29 cellular contexts compared by ENCODE assay signal in the genomic region with DNA sequence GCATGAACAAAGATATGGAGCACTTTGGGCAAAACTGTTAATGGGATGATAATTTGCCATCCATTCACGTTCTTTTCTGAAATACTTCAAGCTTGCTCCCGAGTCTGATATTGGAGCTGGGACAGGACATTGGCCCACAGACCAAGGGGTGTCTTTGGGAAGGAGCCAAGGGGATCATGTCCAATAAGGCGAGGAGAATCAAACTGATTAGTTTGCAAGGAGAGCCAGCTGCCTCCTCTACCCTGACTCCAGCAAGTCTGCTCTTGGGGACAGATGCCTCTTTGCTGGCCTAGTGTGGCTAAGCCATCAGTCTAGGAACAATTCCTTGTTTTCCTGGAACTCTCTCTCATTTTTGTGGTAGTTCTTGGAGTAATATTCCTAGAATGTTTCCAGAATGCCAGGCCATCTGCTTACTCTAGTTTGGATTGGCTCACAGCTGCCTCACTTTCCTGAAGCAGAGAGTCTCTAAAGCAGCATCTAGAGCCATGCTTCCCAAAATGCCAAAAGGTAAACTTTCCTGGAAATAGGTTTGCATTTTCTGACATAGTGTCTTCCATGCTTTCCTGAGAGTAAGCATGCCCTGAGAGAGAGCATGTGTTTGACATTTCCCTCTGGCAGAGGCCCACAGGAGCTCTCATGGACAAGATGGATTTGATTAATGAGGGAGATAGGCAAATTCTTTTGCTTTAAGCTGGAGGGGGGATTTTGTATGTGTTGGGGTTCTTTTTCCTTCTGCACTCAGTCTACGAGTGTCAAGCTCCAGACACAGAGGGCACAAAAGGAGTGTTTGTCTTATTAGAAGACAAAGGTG.
DNase-seq lines count a peak whose midpoint lies in the region; ATAC-seq and TF ChIP-seq lines count a peak whose summit lies in the region.
"Had no signal": no experiment of that assay in that cellular context is flagged by ENCODE, and none has a peak within 500 bp of the region (broad histone marks: within the 10 kb centered on the region; RNA-seq: fewer than 3 reads in every experiment).

No MANE protein-coding gene starts in this region.

- H3K23ac ChIP-seq in mesenchymal stem cell (ENCODE audit: low read length in 2 of 2) = no peak overlapping the region

- DNase-seq in AG09319 (ENCODE audit: extremely low read depth, low read depth) = peak; percentile 16
- peak; percentile 17 for DNase-seq in GM03348 (ENCODE audit: low spot score)
- no peak for DNase-seq in mesenchymal stem cell
- no peak for DNase-seq in NCI-H226
- DNase-seq in GM23248 = no peak
- DNase-seq in central memory CD4-positive, alpha-beta T cell = no peak
- no peak for DNase-seq in aorta
- DNase-seq: activated CD4-positive, alpha-beta memory T cell treated with anti-CD3 and anti-CD28 coated beads for 36 hours; anterior cingulate cortex; COR-L47; DMS79; endodermal cell; Kasumi-1; left ventricle myocardium superior; naive thymus-derived CD4-positive, alpha-beta T cell; NCI-H1436; NCI-H2107; NCI-H510A treated with DMSO at 0.1 percent for 48 hours; occipital lobe; stimulated activated naive CD8-positive, alpha-beta T cell treated with anti-CD3 and anti-CD28 coated beads, Interleukin-15, Interleukin-2, amounts not matched to agents 100 U/mL and 50 U/mL, for 24 hours; testis had no signal

- H3K14ac ChIP-seq in mesenchymal stem cell (ENCODE audit: low read length in 2 of 2) = no peak overlapping the region

- H3K4me1 ChIP-seq in mesenchymal stem cell (ENCODE audit: control insufficient read depth, insufficient read depth, low read depth, low read length) = no peaks in the 10 kb centered on the region
- no peaks in the 10 kb centered on the region for H3K4me1 ChIP-seq in GM23248 (ENCODE audit: insufficient read depth)
- H3K4me1 ChIP-seq in aorta (ENCODE audit: control insufficient read depth in 1 of 2, insufficient read depth in 2 of 2, low read length in 2 of 2) = no peaks in the 10 kb centered on the region
- H3K4me1 ChIP-seq: A549, BLaER1, testis had no signal

- no peaks in the 10 kb centered on the region for H3F3A ChIP-seq in GM23248 (ENCODE audit: insufficient read depth)

- no peaks in the 10 kb centered on the region for H3K27me3 ChIP-seq in mesenchymal stem cell (ENCODE audit: control insufficient read depth in 1 of 2, insufficient read depth in 1 of 2, low read length in 2 of 2)
- no peaks in the 10 kb centered on the region for H3K27me3 ChIP-seq in GM23248 (replicated peaks; ENCODE audit: insufficient read depth)
- H3K27me3 ChIP-seq in aorta (ENCODE audit: control insufficient read depth in 1 of 2, insufficient read depth in 2 of 2, low read length in 1 of 2) = no peaks in the 10 kb centered on the region
- H3K27me3 ChIP-seq: BLaER1, cardiac muscle cell, testis, vagina had no signal

- H4K8ac ChIP-seq in mesenchymal stem cell (ENCODE audit: low read length) = no peak overlapping the region

- no peak for TF ChIP-seq CTCF in AG09319 (IDR thresholded peaks at IDR 0.05; ENCODE audit: low read depth, low read length)

- no peak overlapping the region for H2BK5ac ChIP-seq in mesenchymal stem cell (ENCODE audit: low read depth, low read length, poor library complexity, severe bottlenecking)

- H3K4me3 ChIP-seq in mesenchymal stem cell (ENCODE audit: insufficient read depth in 1 of 2, low read depth in 1 of 2, low read length in 2 of 2) (no peak overlapping the region), GM23248 (no peak overlapping the region), aorta (ENCODE audit: low read length in 2 of 2) (no peak overlapping the region)
- H3K4me3 ChIP-seq: A549, BLaER1, cardiac muscle cell, GM23338, testis, vagina had no signal

- H3K9me3 ChIP-seq in mesenchymal stem cell (ENCODE audit: control insufficient read depth, low read length) (no peaks in the 10 kb centered on the region), GM23248 (ENCODE audit: low read depth) (no peaks in the 10 kb centered on the region), aorta (ENCODE audit: control insufficient read depth, low read length) (no peaks in the 10 kb centered on the region)
- H3K9me3 ChIP-seq: A549, BLaER1, testis, vagina had no signal

- H2BK15ac ChIP-seq in mesenchymal stem cell (ENCODE audit: low read depth, poor library complexity, severe bottlenecking) = no peak overlapping the region

- H2BK12ac ChIP-seq in mesenchymal stem cell (ENCODE audit: low read length in 2 of 2) = peak overlapping the region; percentile 3 to 17

- H3K4ac ChIP-seq in mesenchymal stem cell (ENCODE audit: low read depth in 1 of 2, low read length in 2 of 2) = no peak overlapping the region

- H4K20me1 ChIP-seq in GM23248 (ENCODE audit: insufficient read depth) = no peaks in the 10 kb centered on the region
- H4K20me1 ChIP-seq: BLaER1 had no signal

- H3K79me1 ChIP-seq in mesenchymal stem cell (replicated peaks; ENCODE audit: low read length, poor library complexity, severe bottlenecking) = no peaks in the 10 kb centered on the region

- H4K91ac ChIP-seq in mesenchymal stem cell (ENCODE audit: low read length) = no peak overlapping the region

- no peak overlapping the region for H2AFZ ChIP-seq in mesenchymal stem cell (ENCODE audit: low read depth, low read length)
- H2AFZ ChIP-seq in GM23248 = no peak overlapping the region
- H2AFZ ChIP-seq: GM23338 had no signal

- H3K18ac ChIP-seq in mesenchymal stem cell (ENCODE audit: low read depth in 1 of 2, low read length in 2 of 2) = peak overlapping the region in 1 of 2 experiments; percentile 14

- H2BK120ac ChIP-seq in mesenchymal stem cell (ENCODE audit: low read depth, low read length) = no peak overlapping the region

- intact Hi-C loops in aorta (cut with DNase I) = no loop called here

- H3K9ac ChIP-seq in mesenchymal stem cell (ENCODE audit: low read length) (no peak overlapping the region), GM23248 (no peak overlapping the region)
- H3K9ac ChIP-seq: BLaER1 had no signal

- WGBS in mesenchymal stem cell = 95% methylated on average over 3 of the region's 4 CpGs
- WGBS in GM23248 (ENCODE audit: low coverage in 1 of 2, low lambda C conversion rate in 2 of 2, missing lambda C conversion rate in 2 of 2), 2 experiments = 44 to 46% methylated on average over 4 of the region's 4 CpGs
- WGBS in aorta, 2 donors = 19 to 22% methylated on average over 4 of the region's 4 CpGs

- ATAC-seq in SK-N-SH treated with all-trans-retinoic acid at 6 μM for 48 hours = peak; percentile 56; the same call in 2 of the 3 replicates
- no peak for ATAC-seq in aorta (ENCODE audit: low FRiP score)
- ATAC-seq: A549; activated CD4-positive, CD25-positive, alpha-beta regulatory T cell treated with anti-CD3 and anti-CD28 coated beads, Interleukin-2, amount 50 U/mL, for 24 hours; activated naive CD4-positive, alpha-beta T cell treated with anti-CD3 and anti-CD28 coated beads, Interleukin-2, amount 50 U/mL, for 72 hours; GM23338; left ventricle myocardium superior; naive thymus-derived CD4-positive, alpha-beta T cell; stimulated activated naive CD8-positive, alpha-beta T cell treated with anti-CD3 and anti-CD28 coated beads, Interleukin-15, Interleukin-2, amounts not matched to agents 100 U/mL and 50 U/mL, for 24 hours had no signal

- in situ Hi-C loops in GM23248 (cut with MboI) = no loop called here

- no peak overlapping the region for H3K27ac ChIP-seq in mesenchymal stem cell (ENCODE audit: low read length, poor library complexity, severe bottlenecking)
- H3K27ac ChIP-seq in GM23248 = no peak overlapping the region
- no peak overlapping the region for H3K27ac ChIP-seq in aorta (ENCODE audit: low read depth in 1 of 2, low read length in 2 of 2)
- H3K27ac ChIP-seq: A549, BLaER1, cardiac muscle cell, testis, vagina had no signal

- H3K9me2 ChIP-seq in GM23248 (ENCODE audit: insufficient read depth) = no peaks in the 10 kb centered on the region

- H3K4me2 ChIP-seq in mesenchymal stem cell (ENCODE audit: low read length, poor library complexity, severe bottlenecking) (no peak overlapping the region), GM23248 (ENCODE audit: unreplicated experiment) (no peak overlapping the region)
- H3K4me2 ChIP-seq: A549, BLaER1, GM23338 had no signal

- no peaks in the 10 kb centered on the region for H3K36me3 ChIP-seq in mesenchymal stem cell (ENCODE audit: control insufficient read depth in 1 of 2, insufficient read depth in 2 of 2, low read depth in 1 of 2, low read length in 2 of 2)
- no peaks in the 10 kb centered on the region for H3K36me3 ChIP-seq in GM23248 (ENCODE audit: low read depth)
- H3K36me3 ChIP-seq in aorta (ENCODE audit: control insufficient read depth in 1 of 2, insufficient read depth in 2 of 2, low read length in 1 of 2) = no peaks in the 10 kb centered on the region
- H3K36me3 ChIP-seq: BLaER1, cardiac muscle cell, vagina had no signal

- H3K79me2 ChIP-seq in GM23248 (ENCODE audit: insufficient read depth) = no peaks in the 10 kb centered on the region

- no peak overlapping the region for H2AK5ac ChIP-seq in mesenchymal stem cell (ENCODE audit: low read length, severe bottlenecking)

TF ChIP-seq in SK-N-SH treated with all-trans-retinoic acid at 6 μM for 48 hours, 23 proteins besides CTCF, POLR2A, EP300 and RAD21 (continues in another document):
- TF ChIP-seq TOX (CRISPR knock-in tag; IDR thresholded peaks at IDR 0.05; ENCODE audit: borderline replicate concordance) (no peak), ZFP3 (CRISPR knock-in tag; IDR thresholded peaks at IDR 0.05) (no peak), TCF4 (CRISPR knock-in tag; IDR thresholded peaks at IDR 0.05; ENCODE audit: borderline replicate concordance) (no peak), ZNF8 (CRISPR knock-in tag; IDR thresholded peaks at IDR 0.05) (no peak), ZFP30 (CRISPR knock-in tag; IDR thresholded peaks at IDR 0.05) (no peak), BACH2 (CRISPR knock-in tag; IDR thresholded peaks at IDR 0.05; ENCODE audit: borderline replicate concordance) (no peak), ZNF70 (CRISPR knock-in tag; IDR thresholded peaks at IDR 0.05) (no peak)
- TF ChIP-seq, protein P1, sequence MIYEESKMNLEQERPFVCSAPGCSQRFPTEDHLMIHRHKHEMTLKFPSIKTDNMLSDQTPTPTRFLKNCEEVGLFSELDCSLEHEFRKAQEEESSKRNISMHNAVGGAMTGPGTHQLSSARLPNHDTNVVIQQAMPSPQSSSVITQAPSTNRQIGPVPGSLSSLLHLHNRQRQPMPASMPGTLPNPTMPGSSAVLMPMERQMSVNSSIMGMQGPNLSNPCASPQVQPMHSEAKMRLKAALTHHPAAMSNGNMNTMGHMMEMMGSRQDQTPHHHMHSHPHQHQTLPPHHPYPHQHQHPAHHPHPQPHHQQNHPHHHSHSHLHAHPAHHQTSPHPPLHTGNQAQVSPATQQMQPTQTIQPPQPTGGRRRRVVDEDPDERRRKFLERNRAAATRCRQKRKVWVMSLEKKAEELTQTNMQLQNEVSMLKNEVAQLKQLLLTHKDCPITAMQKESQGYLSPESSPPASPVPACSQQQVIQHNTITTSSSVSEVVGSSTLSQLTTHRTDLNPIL (CRISPR knock-in tag; IDR thresholded peaks at IDR 0.05; ENCODE audit: low read depth) = no peak

Comparison
In these comparisons a context has a peak if more than half of its experiments do, and no peak if none do; other contexts are left out.
1. DNase-seq: peak in AG09319 (single experiment) and GM03348 (single experiment); none in mesenchymal stem cell (single experiment), NCI-H226 (single experiment), GM23248 (single experiment), central memory CD4-positive, alpha-beta T cell (single experiment) and aorta (0 of 2).